ENCODE assay signal across 1 cellular context in the genomic region with DNA sequence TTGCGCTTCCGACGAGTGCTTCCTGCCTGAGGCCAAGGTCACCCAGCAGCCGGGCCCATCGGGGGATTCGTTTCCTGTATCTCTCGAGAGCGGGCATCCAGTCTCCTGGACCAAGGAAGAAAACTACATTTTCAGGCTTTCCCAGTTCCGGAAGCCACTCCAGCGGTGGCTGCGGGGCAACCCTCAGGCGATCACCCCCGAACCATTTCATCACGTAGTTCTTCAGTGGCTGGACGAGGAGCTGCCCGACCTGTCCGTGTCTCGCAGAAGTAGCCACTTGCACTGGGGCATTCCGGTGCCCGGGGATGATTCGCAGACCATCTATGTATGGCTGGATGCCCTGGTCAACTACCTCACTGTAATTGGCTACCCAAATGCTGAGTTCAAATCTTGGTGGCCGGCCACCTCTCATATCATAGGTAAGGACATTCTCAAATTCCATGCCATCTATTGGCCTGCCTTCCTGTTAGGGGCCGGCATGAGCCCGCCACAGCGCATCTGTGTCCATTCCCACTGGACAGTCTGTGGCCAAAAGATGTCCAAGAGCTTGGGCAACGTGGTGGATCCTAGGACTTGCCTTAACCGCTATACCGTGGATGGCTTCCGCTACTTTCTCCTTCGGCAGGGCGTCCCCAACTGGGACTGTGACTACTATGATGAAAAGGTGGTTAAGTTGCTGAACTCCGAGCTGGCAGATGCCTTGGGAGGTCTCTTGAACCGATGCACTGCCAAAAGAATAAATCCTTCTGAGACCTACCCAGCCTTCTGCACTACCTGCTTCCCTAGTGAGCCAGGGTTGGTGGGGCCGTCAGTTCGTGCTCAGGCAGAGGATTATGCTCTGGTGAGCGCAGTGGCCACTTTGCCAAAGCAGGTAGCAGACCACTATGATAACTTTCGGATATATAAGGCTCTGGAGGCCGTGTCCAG.
TF ChIP-seq lines count a peak whose summit lies in the region.

No MANE protein-coding gene starts in this region.

TF ChIP-seq in HepG2, 621 proteins besides CTCF, POLR2A, EP300 and RAD21 (continues in another document):
- TF ChIP-seq NRL (CRISPR knock-in tag; IDR thresholded peaks at IDR 0.05; ENCODE audit: borderline replicate concordance) (peak; percentile 14; the same call in 1 of the 2 replicates), SNAPC2 (CRISPR knock-in tag; IDR thresholded peaks at IDR 0.05) (0 out of 2 replicates have a peak, but pooled peaks have one; percentile 35), NR2F6 (IDR thresholded peaks at IDR 0.05) (no peak), NR2F6 (CRISPR knock-in tag; IDR thresholded peaks at IDR 0.05) (0 out of 2 replicates have a peak, but pooled peaks have one; percentile 20), ZNF709 (CRISPR knock-in tag; IDR thresholded peaks at IDR 0.05) (0 out of 2 replicates have a peak, but pooled peaks have one; percentile 67), NFAT5 (CRISPR knock-in tag; IDR thresholded peaks at IDR 0.05) (peak; percentile 65; the same call in 1 of the 2 replicates), ARID2 (CRISPR knock-in tag; IDR thresholded peaks at IDR 0.05; ENCODE audit: borderline replicate concordance) (0 out of 2 replicates have a peak, but pooled peaks have one; percentile 53), EHMT2 (IDR thresholded peaks at IDR 0.05; ENCODE audit: borderline replicate concordance, low read depth, low read length) (no peak), SKIL (CRISPR knock-in tag; IDR thresholded peaks at IDR 0.05; ENCODE audit: borderline replicate concordance) (no peak), ZBTB7A (CRISPR knock-in tag; IDR thresholded peaks at IDR 0.05) (no peak), ZNF557 (CRISPR knock-in tag; IDR thresholded peaks at IDR 0.05) (0 out of 2 replicates have a peak, but pooled peaks have one; percentile 14), KLF11 (CRISPR knock-in tag; IDR thresholded peaks at IDR 0.05) (no peak), ZNF766 (CRISPR knock-in tag; IDR thresholded peaks at IDR 0.05; ENCODE audit: borderline replicate concordance) (peak; percentile 86; the same call in 1 of the 2 replicates), ZMYM3 (CRISPR knock-in tag; IDR thresholded peaks at IDR 0.05) (peak; percentile 36; the same call in 1 of the 2 replicates), ZFP91 (CRISPR knock-in tag; IDR thresholded peaks at IDR 0.05; ENCODE audit: borderline replicate concordance) (peak; percentile 52; the same call in 1 of the 2 replicates), SALL2 (CRISPR knock-in tag; IDR thresholded peaks at IDR 0.05) (0 out of 2 replicates have a peak, but pooled peaks have one; percentile 44), TARDBP (CRISPR knock-in tag; IDR thresholded peaks at IDR 0.05) (0 out of 2 replicates have a peak, but pooled peaks have one; percentile 30), KDM5A (IDR thresholded peaks at IDR 0.05; ENCODE audit: borderline replicate concordance, low read length) (0 out of 2 replicates have a peak, but pooled peaks have one; percentile 4), EED (CRISPR knock-in tag; IDR thresholded peaks at IDR 0.05) (0 out of 2 replicates have a peak, but pooled peaks have one; percentile 4), ZNF777 (CRISPR knock-in tag; IDR thresholded peaks at IDR 0.05) (0 out of 2 replicates have a peak, but pooled peaks have one; percentile 79), ZNF143 (CRISPR knock-in tag; IDR thresholded peaks at IDR 0.05) (no peak), ZNF431 (CRISPR knock-in tag; IDR thresholded peaks at IDR 0.05; ENCODE audit: borderline replicate concordance, low read depth) (peak; percentile 61; the same call in 1 of the 2 replicates), MAF1 (CRISPR knock-in tag; IDR thresholded peaks at IDR 0.05; ENCODE audit: borderline replicate concordance) (peak; percentile 44; the same call in 1 of the 2 replicates), PHB2 (IDR thresholded peaks at IDR 0.05; ENCODE audit: partially characterized antibody) (no peak), RARA (CRISPR knock-in tag; IDR thresholded peaks at IDR 0.05) (no peak), ZBTB43 (CRISPR knock-in tag; conservative IDR thresholded peaks at IDR 0.05) (no peak), ZNF326 (CRISPR knock-in tag; IDR thresholded peaks at IDR 0.05; ENCODE audit: borderline replicate concordance) (no peak), MAFG (CRISPR knock-in tag; IDR thresholded peaks at IDR 0.05) (no peak), PHF20 (CRISPR knock-in tag; IDR thresholded peaks at IDR 0.05) (0 out of 2 replicates have a peak, but pooled peaks have one; percentile 21), MYC (CRISPR knock-in tag; IDR thresholded peaks at IDR 0.05; ENCODE audit: borderline replicate concordance) (peak; percentile 31; the same call in 1 of the 2 replicates), ZNF558 (CRISPR knock-in tag; IDR thresholded peaks at IDR 0.05; ENCODE audit: borderline replicate concordance) (0 out of 2 replicates have a peak, but pooled peaks have one; percentile 60), CEBPG (CRISPR knock-in tag; IDR thresholded peaks at IDR 0.05) (no peak), ZNF556 (CRISPR knock-in tag; IDR thresholded peaks at IDR 0.05; ENCODE audit: borderline replicate concordance) (0 out of 2 replicates have a peak, but pooled peaks have one; percentile 29), ZNF564 (CRISPR knock-in tag; IDR thresholded peaks at IDR 0.05) (no peak), RBAK (CRISPR knock-in tag; IDR thresholded peaks at IDR 0.05) (no peak), ZNF512 (CRISPR knock-in tag; IDR thresholded peaks at IDR 0.05) (no peak), ZNF781 (CRISPR knock-in tag; IDR thresholded peaks at IDR 0.05; ENCODE audit: borderline replicate concordance, not compliant biosample characterization) (peak; percentile 68), ZFP90 (CRISPR knock-in tag; IDR thresholded peaks at IDR 0.05; ENCODE audit: borderline replicate concordance) (peak; percentile 81; the same call in 1 of the 2 replicates), MTF2 (CRISPR knock-in tag; IDR thresholded peaks at IDR 0.05; ENCODE audit: borderline replicate concordance) (no peak)
- TF ChIP-seq, protein P1, sequence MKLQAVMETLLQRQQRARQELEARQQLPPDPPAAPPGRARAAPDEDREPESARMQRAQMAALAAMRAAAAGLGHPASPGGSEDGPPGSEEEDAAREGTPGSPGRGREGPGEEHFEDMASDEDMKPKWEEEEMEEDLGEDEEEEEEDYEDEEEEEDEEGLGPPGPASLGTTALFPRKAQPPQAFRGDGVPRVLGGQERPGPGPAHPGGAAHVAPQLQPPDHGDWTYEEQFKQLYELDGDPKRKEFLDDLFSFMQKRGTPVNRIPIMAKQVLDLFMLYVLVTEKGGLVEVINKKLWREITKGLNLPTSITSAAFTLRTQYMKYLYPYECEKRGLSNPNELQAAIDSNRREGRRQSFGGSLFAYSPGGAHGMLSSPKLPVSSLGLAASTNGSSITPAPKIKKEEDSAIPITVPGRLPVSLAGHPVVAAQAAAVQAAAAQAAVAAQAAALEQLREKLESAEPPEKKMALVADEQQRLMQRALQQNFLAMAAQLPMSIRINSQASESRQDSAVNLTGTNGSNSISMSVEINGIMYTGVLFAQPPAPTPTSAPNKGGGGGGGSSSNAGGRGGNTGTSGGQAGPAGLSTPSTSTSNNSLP (IDR thresholded peaks at IDR 0.05; ENCODE audit: low read depth, low read length), result no peak
- TF ChIP-seq, protein P2, sequence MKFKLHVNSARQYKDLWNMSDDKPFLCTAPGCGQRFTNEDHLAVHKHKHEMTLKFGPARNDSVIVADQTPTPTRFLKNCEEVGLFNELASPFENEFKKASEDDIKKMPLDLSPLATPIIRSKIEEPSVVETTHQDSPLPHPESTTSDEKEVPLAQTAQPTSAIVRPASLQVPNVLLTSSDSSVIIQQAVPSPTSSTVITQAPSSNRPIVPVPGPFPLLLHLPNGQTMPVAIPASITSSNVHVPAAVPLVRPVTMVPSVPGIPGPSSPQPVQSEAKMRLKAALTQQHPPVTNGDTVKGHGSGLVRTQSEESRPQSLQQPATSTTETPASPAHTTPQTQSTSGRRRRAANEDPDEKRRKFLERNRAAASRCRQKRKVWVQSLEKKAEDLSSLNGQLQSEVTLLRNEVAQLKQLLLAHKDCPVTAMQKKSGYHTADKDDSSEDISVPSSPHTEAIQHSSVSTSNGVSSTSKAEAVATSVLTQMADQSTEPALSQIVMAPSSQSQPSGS (CRISPR knock-in tag; IDR thresholded peaks at IDR 0.05), result 0 out of 2 replicates have a peak, but pooled peaks have one; percentile 0
